2 cellular contexts compared by ENCODE assay signal in genomic region chr11:8059571-8060011, GRCh38.
TF ChIP-seq lines count a peak whose summit lies in the region.

No MANE protein-coding gene starts in this region.

TF ChIP-seq in liver, 16 proteins besides CTCF, POLR2A, EP300 and RAD21:
- TF ChIP-seq NR2F2 (IDR thresholded peaks at IDR 0.05), result peak; percentile 57
- TF ChIP-seq REST (IDR thresholded peaks at IDR 0.05), result no peak
TF ChIP-seq in liver: peak in this region for 1.

TF ChIP-seq in HepG2, 621 proteins besides CTCF, POLR2A, EP300 and RAD21:
- TF ChIP-seq ZNF44 (CRISPR knock-in tag; IDR thresholded peaks at IDR 0.05) (no peak), PLSCR1 (CRISPR knock-in tag; IDR thresholded peaks at IDR 0.05; ENCODE audit: borderline replicate concordance) (no peak), ATF7 (IDR thresholded peaks at IDR 0.05) (no peak), ATF7 (CRISPR knock-in tag; IDR thresholded peaks at IDR 0.05) (no peak), ZNF292 (CRISPR knock-in tag; IDR thresholded peaks at IDR 0.05; ENCODE audit: borderline replicate concordance, low read depth) (no peak), THYN1 (CRISPR knock-in tag; IDR thresholded peaks at IDR 0.05; ENCODE audit: borderline replicate concordance, low read depth) (no peak), TIGD3 (CRISPR knock-in tag; IDR thresholded peaks at IDR 0.05; ENCODE audit: borderline replicate concordance) (no peak), SATB2 (CRISPR knock-in tag; IDR thresholded peaks at IDR 0.05) (no peak), ZNF670 (CRISPR knock-in tag; IDR thresholded peaks at IDR 0.05; ENCODE audit: borderline replicate concordance) (no peak), ZNF138 (CRISPR knock-in tag; IDR thresholded peaks at IDR 0.05; ENCODE audit: low read depth) (no peak), EHMT2 (IDR thresholded peaks at IDR 0.05; ENCODE audit: borderline replicate concordance, low read depth, low read length) (no peak), RARG (CRISPR knock-in tag; IDR thresholded peaks at IDR 0.05; ENCODE audit: low read depth) (no peak), ZNF343 (CRISPR knock-in tag; IDR thresholded peaks at IDR 0.05) (no peak), ZNF142 (CRISPR knock-in tag; IDR thresholded peaks at IDR 0.05) (no peak), NFIB (CRISPR knock-in tag; IDR thresholded peaks at IDR 0.05; ENCODE audit: borderline replicate concordance) (no peak), ZGPAT (CRISPR knock-in tag; IDR thresholded peaks at IDR 0.05) (no peak), FIP1L1 (IDR thresholded peaks at IDR 0.05; ENCODE audit: borderline replicate concordance, insufficient read depth, low read depth, low read length) (no peak), THAP9 (CRISPR knock-in tag; IDR thresholded peaks at IDR 0.05; ENCODE audit: borderline replicate concordance) (no peak)
